1 cellular context compared by ENCODE assay signal in genomic region chr19:11164278-11164677, GRCh38.
TF ChIP-seq lines count a peak whose summit lies in the region.

No MANE protein-coding gene starts in this region.

TF ChIP-seq in GM12878, 131 proteins besides CTCF, POLR2A, EP300 and RAD21:
- TF ChIP-seq SPI1 (IDR thresholded peaks at IDR 0.05; ENCODE audit: borderline replicate concordance, insufficient read depth, low read depth, low read length) (no peak), SMC3 (IDR thresholded peaks at IDR 0.05; ENCODE audit: borderline replicate concordance, low read length) (no peak), FOS (IDR thresholded peaks at IDR 0.05; ENCODE audit: borderline replicate concordance, extremely low read depth, insufficient read length) (no peak), TCF3 (IDR thresholded peaks at IDR 0.05; ENCODE audit: borderline replicate concordance, insufficient read depth, low read depth, low read length) (no peak), BRCA1 (IDR thresholded peaks at IDR 0.05; ENCODE audit: low read depth, low read length) (no peak), LARP7 (IDR thresholded peaks at IDR 0.05) (no peak), EZH2 (IDR thresholded peaks at IDR 0.05; ENCODE audit: borderline replicate concordance, control insufficient read depth, low read depth, low read length) (no peak), RUNX3 (IDR thresholded peaks at IDR 0.05; ENCODE audit: low read length) (no peak)
- TF ChIP-seq, protein P1, sequence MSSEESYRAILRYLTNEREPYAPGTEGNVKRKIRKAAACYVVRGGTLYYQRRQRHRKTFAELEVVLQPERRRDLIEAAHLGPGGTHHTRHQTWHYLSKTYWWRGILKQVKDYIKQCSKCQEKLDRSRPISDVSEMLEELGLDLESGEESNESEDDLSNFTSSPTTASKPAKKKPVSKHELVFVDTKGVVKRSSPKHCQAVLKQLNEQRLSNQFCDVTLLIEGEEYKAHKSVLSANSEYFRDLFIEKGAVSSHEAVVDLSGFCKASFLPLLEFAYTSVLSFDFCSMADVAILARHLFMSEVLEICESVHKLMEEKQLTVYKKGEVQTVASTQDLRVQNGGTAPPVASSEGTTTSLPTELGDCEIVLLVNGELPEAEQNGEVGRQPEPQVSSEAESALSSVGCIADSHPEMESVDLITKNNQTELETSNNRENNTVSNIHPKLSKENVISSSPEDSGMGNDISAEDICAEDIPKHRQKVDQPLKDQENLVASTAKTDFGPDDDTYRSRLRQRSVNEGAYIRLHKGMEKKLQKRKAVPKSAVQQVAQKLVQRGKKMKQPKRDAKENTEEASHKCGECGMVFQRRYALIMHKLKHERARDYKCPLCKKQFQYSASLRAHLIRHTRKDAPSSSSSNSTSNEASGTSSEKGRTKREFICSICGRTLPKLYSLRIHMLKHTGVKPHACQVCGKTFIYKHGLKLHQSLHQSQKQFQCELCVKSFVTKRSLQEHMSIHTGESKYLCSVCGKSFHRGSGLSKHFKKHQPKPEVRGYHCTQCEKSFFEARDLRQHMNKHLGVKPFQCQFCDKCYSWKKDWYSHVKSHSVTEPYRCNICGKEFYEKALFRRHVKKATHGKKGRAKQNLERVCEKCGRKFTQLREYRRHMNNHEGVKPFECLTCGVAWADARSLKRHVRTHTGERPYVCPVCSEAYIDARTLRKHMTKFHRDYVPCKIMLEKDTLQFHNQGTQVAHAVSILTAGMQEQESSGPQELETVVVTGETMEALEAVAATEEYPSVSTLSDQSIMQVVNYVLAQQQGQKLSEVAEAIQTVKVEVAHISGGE (CRISPR knock-in tag; IDR thresholded peaks at IDR 0.05): no peak
- TF ChIP-seq, protein P2, sequence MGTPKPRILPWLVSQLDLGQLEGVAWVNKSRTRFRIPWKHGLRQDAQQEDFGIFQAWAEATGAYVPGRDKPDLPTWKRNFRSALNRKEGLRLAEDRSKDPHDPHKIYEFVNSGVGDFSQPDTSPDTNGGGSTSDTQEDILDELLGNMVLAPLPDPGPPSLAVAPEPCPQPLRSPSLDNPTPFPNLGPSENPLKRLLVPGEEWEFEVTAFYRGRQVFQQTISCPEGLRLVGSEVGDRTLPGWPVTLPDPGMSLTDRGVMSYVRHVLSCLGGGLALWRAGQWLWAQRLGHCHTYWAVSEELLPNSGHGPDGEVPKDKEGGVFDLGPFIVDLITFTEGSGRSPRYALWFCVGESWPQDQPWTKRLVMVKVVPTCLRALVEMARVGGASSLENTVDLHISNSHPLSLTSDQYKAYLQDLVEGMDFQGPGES (IDR thresholded peaks at IDR 0.05): no peak
- TF ChIP-seq, protein P3, sequence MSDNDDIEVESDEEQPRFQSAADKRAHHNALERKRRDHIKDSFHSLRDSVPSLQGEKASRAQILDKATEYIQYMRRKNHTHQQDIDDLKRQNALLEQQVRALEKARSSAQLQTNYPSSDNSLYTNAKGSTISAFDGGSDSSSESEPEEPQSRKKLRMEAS (IDR thresholded peaks at IDR 0.05; ENCODE audit: low read depth, low read length): no peak
